In the genomic region with DNA sequence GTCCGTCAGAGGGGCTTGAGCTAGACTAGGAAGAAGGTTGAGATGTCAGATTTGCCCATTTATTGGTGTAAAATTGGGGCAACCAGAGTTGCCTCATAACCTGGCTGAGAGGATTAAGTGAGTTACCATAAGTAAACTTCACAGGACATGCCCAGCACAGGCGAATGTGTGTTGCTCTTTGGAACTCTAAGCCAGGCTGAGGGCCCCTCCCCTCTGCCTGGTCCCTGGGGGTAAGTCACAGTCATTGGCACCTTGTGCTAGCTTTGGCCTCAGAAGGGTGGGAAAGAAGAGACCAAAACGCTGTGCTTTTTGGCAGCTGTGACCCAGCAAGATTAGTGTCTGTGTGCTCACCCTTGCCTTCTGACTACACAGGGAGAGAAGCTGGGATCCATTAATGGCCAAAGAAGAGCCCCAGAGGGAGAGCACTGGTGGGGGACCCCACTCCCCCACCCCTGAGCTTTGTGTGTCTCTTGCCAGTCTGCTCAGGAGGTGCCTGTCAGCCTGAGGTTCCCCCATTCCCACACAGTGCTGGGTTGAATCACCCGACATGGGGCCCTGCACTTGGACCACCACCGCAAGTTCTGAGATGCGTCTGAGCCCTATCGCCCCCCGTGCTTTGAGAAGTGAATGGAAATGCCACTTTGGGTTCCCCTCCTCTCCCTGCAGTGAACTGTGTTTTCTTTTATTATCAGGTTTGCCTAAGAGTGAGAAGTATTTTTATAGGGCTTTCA, we compare ENCODE assay signal across 15 cellular contexts.
"Had no signal": no experiment of that assay in that cellular context is flagged by ENCODE, and none has a peak within 500 bp of the region (broad histone marks: within the 10 kb centered on the region; RNA-seq: fewer than 3 reads in every experiment).

No MANE protein-coding gene starts in this region.

- H3K9me3 ChIP-seq: ovary, upper lobe of left lung had no signal

- H3K4me3 ChIP-seq: neural progenitor cell, ovary, skin epidermis, upper lobe of left lung had no signal

- H3K36me3 ChIP-seq: neural progenitor cell, ovary, upper lobe of left lung, WERI-Rb-1 had no signal

- DNase-seq: activated CD4-positive, alpha-beta T cell treated with anti-CD3 and anti-CD28 coated beads, Interleukin-2, amount 50 U/mL, for 48 hours; activated naive CD4-positive, alpha-beta T cell treated with anti-CD3 and anti-CD28 coated beads, Interleukin-2, amount 50 U/mL, for 16 hours; activated T-cell treated with anti-CD3 and anti-CD28 coated beads, Interleukin-2, amount 50 U/mL, for 1 hour; caudate nucleus; mesendoderm; ovary; stimulated activated CD4-positive, alpha-beta T cell treated with anti-CD3 and anti-CD28 coated beads, Interleukin-4, amount 100 ng/mL, for 24 hours; stimulated activated naive CD4-positive, alpha-beta T cell treated with Interleukin-2 at 50 U/mL for 16 hours; upper lobe of left lung; WERI-Rb-1 had no signal

- FAIRE-seq: colon had no signal

- H3K27me3 ChIP-seq: neural progenitor cell, ovary, upper lobe of left lung had no signal

- H3K4me1 ChIP-seq: neural progenitor cell, upper lobe of left lung had no signal

- ATAC-seq: esophagus mucosa, SK-N-SH treated with all-trans-retinoic acid at 6 μM for 48 hours had no signal

- H3K27ac ChIP-seq: neural progenitor cell, ovary, skin epidermis, upper lobe of left lung, WERI-Rb-1 had no signal

- H3K9ac ChIP-seq: neural progenitor cell had no signal
